ENCODE assay signal across 16 cellular contexts in the genomic region with DNA sequence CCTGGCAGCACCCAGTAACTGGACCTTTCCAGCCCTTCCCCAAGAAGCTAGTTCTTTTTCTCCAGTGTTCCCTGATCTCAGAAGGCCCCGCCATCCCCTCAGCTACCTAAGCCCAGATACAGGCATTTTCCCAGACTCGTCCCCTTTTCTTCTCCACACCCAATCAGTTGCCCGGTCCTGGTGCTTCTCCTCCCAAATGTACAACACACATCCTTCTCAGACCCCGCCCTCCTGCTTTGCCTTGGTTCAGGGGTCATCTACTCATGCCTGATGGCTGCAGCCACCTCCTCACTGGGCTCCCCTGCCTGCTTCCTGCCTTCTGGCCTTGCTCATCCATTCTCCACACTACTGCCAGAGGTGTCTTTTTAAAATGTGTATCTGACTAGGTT. TPM values are rescaled to one million over a fixed set of nuclear protein-coding genes. Genes with fewer than 3 reads are reported as not detected.
DNase-seq lines count a peak whose midpoint lies in the region; ATAC-seq and TF ChIP-seq lines count a peak whose summit lies in the region.
"Had no signal": no experiment of that assay in that cellular context is flagged by ENCODE, and none has a peak within 500 bp of the region (broad histone marks: within the 10 kb centered on the region; RNA-seq: fewer than 3 reads in every experiment).

No MANE protein-coding gene starts in this region.

- no peak overlapping the region for H3K27ac ChIP-seq in osteoblast (ENCODE audit: low read depth, low read length)

- H3K9me3 Mint-ChIP-seq in stimulated activated naive CD8-positive, alpha-beta T cell treated with anti-CD3 and anti-CD28 coated beads, Interleukin-15, Interleukin-2, amounts not matched to agents 100 ng/mL and 50 ng/mL, for 24 hours: no peaks in the 10 kb centered on the region
- H3K9me3 Mint-ChIP-seq: CD4-positive, CD25-positive, alpha-beta regulatory T cell; HFFc6 had no signal

- H4K20me1 ChIP-seq in osteoblast (ENCODE audit: insufficient read depth, low read length): no peaks in the 10 kb centered on the region
- H4K20me1 ChIP-seq: BLaER1 treated with 17β-estradiol and CSF1 and Interleukin-3, amounts not matched to agents 10 nM and 100 nM had no signal

- peak; percentile 33 for DNase-seq in activated effector memory CD4-positive, alpha-beta T cell treated with anti-CD3 and anti-CD28 coated beads, Interleukin-2, amount 50 U/mL, for 16 hours
- no peak for DNase-seq in activated effector memory CD4-positive, alpha-beta T cell treated with Interleukin-2 at 50 U/mL for 16 hours
- no peak for DNase-seq in stimulated activated naive CD8-positive, alpha-beta T cell treated with anti-CD3 and anti-CD28 coated beads, Interleukin-15, Interleukin-2, amounts not matched to agents 100 U/mL and 50 U/mL, for 24 hours
- peak; percentile 52 for DNase-seq in osteoblast (ENCODE audit: insufficient read length, low spot score, missing footprints)
- DNase-seq: 8988T; AML-193; CD4-positive, CD25-positive, alpha-beta regulatory T cell; DMS53; GF-D8; HFFc6 had no signal

- H2AFZ ChIP-seq in osteoblast (ENCODE audit: low read length): no peak overlapping the region

- no peak overlapping the region for H3K4me2 ChIP-seq in osteoblast (ENCODE audit: insufficient read depth, low read length)

- no peaks in the 10 kb centered on the region for H3K9me3 ChIP-seq in osteoblast (ENCODE audit: low read depth, low read length)
- H3K9me3 ChIP-seq: BLaER1 treated with 17β-estradiol and CSF1 and Interleukin-3, amounts not matched to agents 10 nM and 100 nM; HAP-1 had no signal

- peaks cover 11% of the 10 kb centered on the region for H3K4me1 ChIP-seq in osteoblast (ENCODE audit: insufficient read depth, low read length)

- ATAC-seq in stimulated activated naive CD8-positive, alpha-beta T cell treated with anti-CD3 and anti-CD28 coated beads, Interleukin-15, Interleukin-2, amounts not matched to agents 100 U/mL and 50 U/mL, for 24 hours: no peak
- ATAC-seq in HG02678 (IDR thresholded peaks at IDR 0.05; ENCODE audit: unreplicated experiment): no peak
- no peak for ATAC-seq in HG02763 (IDR thresholded peaks at IDR 0.05; ENCODE audit: unreplicated experiment)

- H3K4me1 Mint-ChIP-seq in stimulated activated naive CD8-positive, alpha-beta T cell treated with anti-CD3 and anti-CD28 coated beads, Interleukin-15, Interleukin-2, amounts not matched to agents 100 ng/mL and 50 ng/mL, for 24 hours (ENCODE audit: low read depth): peaks cover 20% of the 10 kb centered on the region

- peaks cover 19% of the 10 kb centered on the region for H3K36me3 Mint-ChIP-seq in stimulated activated naive CD8-positive, alpha-beta T cell treated with anti-CD3 and anti-CD28 coated beads, Interleukin-15, Interleukin-2, amounts not matched to agents 100 ng/mL and 50 ng/mL, for 24 hours (ENCODE audit: low read depth)

- H3K27me3 Mint-ChIP-seq in stimulated activated naive CD8-positive, alpha-beta T cell treated with anti-CD3 and anti-CD28 coated beads, Interleukin-15, Interleukin-2, amounts not matched to agents 100 ng/mL and 50 ng/mL, for 24 hours: no peaks in the 10 kb centered on the region
- H3K27me3 Mint-ChIP-seq: CD4-positive, CD25-positive, alpha-beta regulatory T cell had no signal

- no peak for TF ChIP-seq CTCF in osteoblast (IDR thresholded peaks at IDR 0.05; ENCODE audit: extremely low read depth, low read depth, low read length)

- no peak overlapping the region for H3K4me3 Mint-ChIP-seq in stimulated activated naive CD8-positive, alpha-beta T cell treated with anti-CD3 and anti-CD28 coated beads, Interleukin-15, Interleukin-2, amounts not matched to agents 100 ng/mL and 50 ng/mL, for 24 hours
- H3K4me3 Mint-ChIP-seq: CD4-positive, CD25-positive, alpha-beta regulatory T cell; HFFc6 had no signal

- H3K79me2 ChIP-seq in osteoblast (ENCODE audit: insufficient read depth, low read length): no peaks in the 10 kb centered on the region

- no peak overlapping the region for H3K4me3 ChIP-seq in osteoblast (ENCODE audit: insufficient read depth, low read length)
- H3K4me3 ChIP-seq: BLaER1 treated with 17β-estradiol and CSF1 and Interleukin-3, amounts not matched to agents 10 nM and 100 nM; HAP-1 had no signal

- H3K27me3 ChIP-seq in osteoblast (ENCODE audit: insufficient read depth, low read length): no peaks in the 10 kb centered on the region
- H3K27me3 ChIP-seq: BLaER1 treated with 17β-estradiol and CSF1 and Interleukin-3, amounts not matched to agents 10 nM and 100 nM had no signal

- H3K36me3 ChIP-seq in osteoblast (ENCODE audit: insufficient read depth, low read length): peaks cover 4% of the 10 kb centered on the region

- peak overlapping the region; percentile 58 for H3K27ac Mint-ChIP-seq in stimulated activated naive CD8-positive, alpha-beta T cell treated with anti-CD3 and anti-CD28 coated beads, Interleukin-15, Interleukin-2, amounts not matched to agents 100 ng/mL and 50 ng/mL, for 24 hours
- H3K27ac Mint-ChIP-seq: CD4-positive, CD25-positive, alpha-beta regulatory T cell; HFFc6 had no signal

RNA-seq across cellular contexts. Expression of a gene that starts 6.5 kb away (rescaled TPM):
- 21.8 and 30.0 TPM in 2 replicates for total RNA-seq in osteoblast

RNA-seq across cellular contexts. Expression of a gene that starts 6.6 kb away (rescaled TPM):
- 330 and 331 TPM in 2 replicates for total RNA-seq in osteoblast

RNA-seq across cellular contexts. Expression of a gene that starts 22.2 kb away (rescaled TPM):
- total RNA-seq in osteoblast: 149 and 151 TPM in 2 replicates

RNA-seq across cellular contexts. Expression of a gene that starts 22.7 kb away (rescaled TPM):
- total RNA-seq in osteoblast: 41.3 and 48.3 TPM in 2 replicates

RNA-seq across cellular contexts. Expression of a gene that starts 44.4 kb away (rescaled TPM):
- total RNA-seq in osteoblast: 4.7 and 6.2 TPM in 2 replicates
- total RNA-seq: HT-29 had no signal

Comparison
In these comparisons a context has a peak if more than half of its experiments do, and no peak if none do; other contexts are left out.
1. DNase-seq: peak in activated effector memory CD4-positive, alpha-beta T cell treated with anti-CD3 and anti-CD28 coated beads, Interleukin-2, amount 50 U/mL, for 16 hours (single experiment) and osteoblast (single experiment); none in activated effector memory CD4-positive, alpha-beta T cell treated with Interleukin-2 at 50 U/mL for 16 hours (single experiment) and stimulated activated naive CD8-positive, alpha-beta T cell treated with anti-CD3 and anti-CD28 coated beads, Interleukin-15, Interleukin-2, amounts not matched to agents 100 U/mL and 50 U/mL, for 24 hours (single experiment).